3 cellular contexts compared by ENCODE assay signal in the genomic region with DNA sequence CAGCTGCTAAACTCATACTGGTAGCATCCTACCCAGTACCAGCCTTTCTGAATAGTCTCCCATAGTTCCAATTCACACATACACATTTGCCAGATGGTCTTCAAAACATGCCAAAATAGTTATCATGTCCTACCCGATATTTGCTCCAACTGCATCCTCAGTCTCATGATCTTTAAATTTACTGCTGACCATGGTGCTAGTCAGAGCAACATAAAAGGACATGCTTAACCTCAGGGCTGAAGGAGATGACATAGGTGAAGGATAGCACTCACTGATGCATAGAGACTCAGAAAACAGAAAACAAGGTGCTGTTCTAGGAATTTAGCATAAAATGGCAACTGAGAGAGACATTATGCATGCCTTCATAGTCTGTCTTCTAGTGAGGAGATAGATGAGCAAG.
TF ChIP-seq lines count a peak whose summit lies in the region.

No MANE protein-coding gene starts in this region.

TF ChIP-seq in A549, 52 proteins besides CTCF, POLR2A, EP300 and RAD21 (continued from another document):
- TF ChIP-seq, protein P1, sequence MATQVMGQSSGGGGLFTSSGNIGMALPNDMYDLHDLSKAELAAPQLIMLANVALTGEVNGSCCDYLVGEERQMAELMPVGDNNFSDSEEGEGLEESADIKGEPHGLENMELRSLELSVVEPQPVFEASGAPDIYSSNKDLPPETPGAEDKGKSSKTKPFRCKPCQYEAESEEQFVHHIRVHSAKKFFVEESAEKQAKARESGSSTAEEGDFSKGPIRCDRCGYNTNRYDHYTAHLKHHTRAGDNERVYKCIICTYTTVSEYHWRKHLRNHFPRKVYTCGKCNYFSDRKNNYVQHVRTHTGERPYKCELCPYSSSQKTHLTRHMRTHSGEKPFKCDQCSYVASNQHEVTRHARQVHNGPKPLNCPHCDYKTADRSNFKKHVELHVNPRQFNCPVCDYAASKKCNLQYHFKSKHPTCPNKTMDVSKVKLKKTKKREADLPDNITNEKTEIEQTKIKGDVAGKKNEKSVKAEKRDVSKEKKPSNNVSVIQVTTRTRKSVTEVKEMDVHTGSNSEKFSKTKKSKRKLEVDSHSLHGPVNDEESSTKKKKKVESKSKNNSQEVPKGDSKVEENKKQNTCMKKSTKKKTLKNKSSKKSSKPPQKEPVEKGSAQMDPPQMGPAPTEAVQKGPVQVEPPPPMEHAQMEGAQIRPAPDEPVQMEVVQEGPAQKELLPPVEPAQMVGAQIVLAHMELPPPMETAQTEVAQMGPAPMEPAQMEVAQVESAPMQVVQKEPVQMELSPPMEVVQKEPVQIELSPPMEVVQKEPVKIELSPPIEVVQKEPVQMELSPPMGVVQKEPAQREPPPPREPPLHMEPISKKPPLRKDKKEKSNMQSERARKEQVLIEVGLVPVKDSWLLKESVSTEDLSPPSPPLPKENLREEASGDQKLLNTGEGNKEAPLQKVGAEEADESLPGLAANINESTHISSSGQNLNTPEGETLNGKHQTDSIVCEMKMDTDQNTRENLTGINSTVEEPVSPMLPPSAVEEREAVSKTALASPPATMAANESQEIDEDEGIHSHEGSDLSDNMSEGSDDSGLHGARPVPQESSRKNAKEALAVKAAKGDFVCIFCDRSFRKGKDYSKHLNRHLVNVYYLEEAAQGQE (IDR thresholded peaks at IDR 0.05): 0 out of 2 replicates have a peak, but pooled peaks have one; percentile 37
- TF ChIP-seq MYC (IDR thresholded peaks at IDR 0.05; ENCODE audit: borderline replicate concordance, low read length): no peak

TF ChIP-seq in HEK293, 187 proteins besides CTCF, POLR2A, EP300 and RAD21:
- TF ChIP-seq, protein P1 (tag by site-specific recombination; IDR thresholded peaks at IDR 0.05): peak; percentile 77
- TF ChIP-seq ZNF473 (tag by site-specific recombination; IDR thresholded peaks at IDR 0.05): no peak

TF ChIP-seq in GM12878, 131 proteins besides CTCF, POLR2A, EP300 and RAD21 (continued from another document):
- TF ChIP-seq, protein P2, sequence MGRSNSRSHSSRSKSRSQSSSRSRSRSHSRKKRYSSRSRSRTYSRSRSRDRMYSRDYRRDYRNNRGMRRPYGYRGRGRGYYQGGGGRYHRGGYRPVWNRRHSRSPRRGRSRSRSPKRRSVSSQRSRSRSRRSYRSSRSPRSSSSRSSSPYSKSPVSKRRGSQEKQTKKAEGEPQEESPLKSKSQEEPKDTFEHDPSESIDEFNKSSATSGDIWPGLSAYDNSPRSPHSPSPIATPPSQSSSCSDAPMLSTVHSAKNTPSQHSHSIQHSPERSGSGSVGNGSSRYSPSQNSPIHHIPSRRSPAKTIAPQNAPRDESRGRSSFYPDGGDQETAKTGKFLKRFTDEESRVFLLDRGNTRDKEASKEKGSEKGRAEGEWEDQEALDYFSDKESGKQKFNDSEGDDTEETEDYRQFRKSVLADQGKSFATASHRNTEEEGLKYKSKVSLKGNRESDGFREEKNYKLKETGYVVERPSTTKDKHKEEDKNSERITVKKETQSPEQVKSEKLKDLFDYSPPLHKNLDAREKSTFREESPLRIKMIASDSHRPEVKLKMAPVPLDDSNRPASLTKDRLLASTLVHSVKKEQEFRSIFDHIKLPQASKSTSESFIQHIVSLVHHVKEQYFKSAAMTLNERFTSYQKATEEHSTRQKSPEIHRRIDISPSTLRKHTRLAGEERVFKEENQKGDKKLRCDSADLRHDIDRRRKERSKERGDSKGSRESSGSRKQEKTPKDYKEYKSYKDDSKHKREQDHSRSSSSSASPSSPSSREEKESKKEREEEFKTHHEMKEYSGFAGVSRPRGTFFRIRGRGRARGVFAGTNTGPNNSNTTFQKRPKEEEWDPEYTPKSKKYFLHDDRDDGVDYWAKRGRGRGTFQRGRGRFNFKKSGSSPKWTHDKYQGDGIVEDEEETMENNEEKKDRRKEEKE (IDR thresholded peaks at IDR 0.05): no peak
- TF ChIP-seq CHD4 (IDR thresholded peaks at IDR 0.05) (no peak), NFXL1 (IDR thresholded peaks at IDR 0.05; ENCODE audit: borderline replicate concordance) (no peak), TBL1XR1 (IDR thresholded peaks at IDR 0.05; ENCODE audit: low read depth, low read length) (no peak), KDM1A (IDR thresholded peaks at IDR 0.05; ENCODE audit: borderline replicate concordance) (no peak), NR2C2 (IDR thresholded peaks at IDR 0.05; ENCODE audit: borderline replicate concordance, control insufficient read depth, insufficient read length, low read depth) (no peak), HCFC1 (IDR thresholded peaks at IDR 0.05; ENCODE audit: low read length) (no peak), BHLHE40 (IDR thresholded peaks at IDR 0.05; ENCODE audit: borderline replicate concordance in 1 of 2, low read depth in 2 of 2, low read length in 1 of 2) (no peak), KAT2A (conservative IDR thresholded peaks at IDR 0.05; ENCODE audit: control insufficient read depth, low read depth, low read length) (no peak), SUPT20H (IDR thresholded peaks at IDR 0.05; ENCODE audit: borderline replicate concordance, control insufficient read depth, low read depth, low read length) (no peak), SIN3A (IDR thresholded peaks at IDR 0.05; ENCODE audit: low read depth, low read length) (no peak), CREM (IDR thresholded peaks at IDR 0.05; ENCODE audit: low read depth) (no peak), HDGF (IDR thresholded peaks at IDR 0.05) (no peak), JUND (IDR thresholded peaks at IDR 0.05; ENCODE audit: low read depth, low read length) (no peak), TCF7 (IDR thresholded peaks at IDR 0.05; ENCODE audit: borderline replicate concordance) (no peak), SREBF1 (IDR thresholded peaks at IDR 0.05; ENCODE audit: low read length) (no peak)
- TF ChIP-seq, protein P3, sequence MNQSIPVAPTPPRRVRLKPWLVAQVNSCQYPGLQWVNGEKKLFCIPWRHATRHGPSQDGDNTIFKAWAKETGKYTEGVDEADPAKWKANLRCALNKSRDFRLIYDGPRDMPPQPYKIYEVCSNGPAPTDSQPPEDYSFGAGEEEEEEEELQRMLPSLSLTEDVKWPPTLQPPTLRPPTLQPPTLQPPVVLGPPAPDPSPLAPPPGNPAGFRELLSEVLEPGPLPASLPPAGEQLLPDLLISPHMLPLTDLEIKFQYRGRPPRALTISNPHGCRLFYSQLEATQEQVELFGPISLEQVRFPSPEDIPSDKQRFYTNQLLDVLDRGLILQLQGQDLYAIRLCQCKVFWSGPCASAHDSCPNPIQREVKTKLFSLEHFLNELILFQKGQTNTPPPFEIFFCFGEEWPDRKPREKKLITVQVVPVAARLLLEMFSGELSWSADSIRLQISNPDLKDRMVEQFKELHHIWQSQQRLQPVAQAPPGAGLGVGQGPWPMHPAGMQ (IDR thresholded peaks at IDR 0.05; ENCODE audit: borderline replicate concordance): no peak
